In genomic region chr1:67166196-67166595, GRCh38 we compare ENCODE assay signal across 8 cellular contexts. TPM values are rescaled to one million over a fixed set of nuclear protein-coding genes. Genes with fewer than 3 reads are reported as not detected.
A peak's percentile ranks its signal among the peaks of the same experiment; 100 is the strongest.
DNase-seq lines count a peak whose midpoint lies in the region; ATAC-seq and TF ChIP-seq lines count a peak whose summit lies in the region.

A gene with protein sequence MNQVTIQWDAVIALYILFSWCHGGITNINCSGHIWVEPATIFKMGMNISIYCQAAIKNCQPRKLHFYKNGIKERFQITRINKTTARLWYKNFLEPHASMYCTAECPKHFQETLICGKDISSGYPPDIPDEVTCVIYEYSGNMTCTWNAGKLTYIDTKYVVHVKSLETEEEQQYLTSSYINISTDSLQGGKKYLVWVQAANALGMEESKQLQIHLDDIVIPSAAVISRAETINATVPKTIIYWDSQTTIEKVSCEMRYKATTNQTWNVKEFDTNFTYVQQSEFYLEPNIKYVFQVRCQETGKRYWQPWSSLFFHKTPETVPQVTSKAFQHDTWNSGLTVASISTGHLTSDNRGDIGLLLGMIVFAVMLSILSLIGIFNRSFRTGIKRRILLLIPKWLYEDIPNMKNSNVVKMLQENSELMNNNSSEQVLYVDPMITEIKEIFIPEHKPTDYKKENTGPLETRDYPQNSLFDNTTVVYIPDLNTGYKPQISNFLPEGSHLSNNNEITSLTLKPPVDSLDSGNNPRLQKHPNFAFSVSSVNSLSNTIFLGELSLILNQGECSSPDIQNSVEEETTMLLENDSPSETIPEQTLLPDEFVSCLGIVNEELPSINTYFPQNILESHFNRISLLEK (plus strand): TSS chr1:67166454. CDS start chr1:67168121, 1,667 bp downstream.

- in situ Hi-C loops in transverse colon (cut with MboI; ENCODE audit: low pct_ligation_motif_present in 1 of 4, low pct_unique_long_range_greater_than_20kb in 1 of 4, low sequenced_read_pairs in 3 of 4), result no loop called here

- H3K27ac ChIP-seq in transverse colon, result no peak within 1 kb of the TSS

- no peaks in the 10 kb centered on the region for H3K27me3 ChIP-seq in transverse colon

- intact Hi-C loops in transverse colon (cut with DNase I; ENCODE audit: low total_unique reads), result no loop called here
- intact Hi-C loops in MCF 10A (cut with micrococcal nuclease), result no loop called here

- H3K9me3 Mint-ChIP-seq in activated naive CD8-positive, alpha-beta T cell (ENCODE audit: low read depth), result peaks cover 5% of the 10 kb centered on the region
- H3K9me3 Mint-ChIP-seq in MCF 10A (ENCODE audit: unreplicated experiment) (peaks cover 6% of the 10 kb centered on the region), chondrocyte (ENCODE audit: low read depth) (no peaks in the 10 kb centered on the region)

- peak within 1 kb of the TSS; percentile 60 for H3K4me3 Mint-ChIP-seq in activated naive CD8-positive, alpha-beta T cell
- H3K4me3 Mint-ChIP-seq in MCF 10A (ENCODE audit: unreplicated experiment) (no peak within 1 kb of the TSS), chondrocyte (ENCODE audit: unreplicated experiment) (no peak within 1 kb of the TSS)

- CTCF ChIA-PET in MCF 10A (lab: Yijun Ruan, JAX), result interaction anchor here (1.7 to 2.5 kb wide), 2 partner anchors 18 to 402 kb away, joined by 5 read pairs; no protein-coding TSS in a partner anchor

- WGBS in transverse colon (ENCODE audit: low coverage in 1 of 2), 2 donors, result 37 to 47% methylated on average over 3 to 4 of the region's 4 CpGs

- TF ChIP-seq POLR2A in transverse colon (IDR thresholded peaks at IDR 0.05), result no peak

- H3K36me3 ChIP-seq in transverse colon, result no peaks in the 10 kb centered on the region

- H3K27me3 Mint-ChIP-seq in activated naive CD8-positive, alpha-beta T cell, result peaks cover 3% of the 10 kb centered on the region
- H3K27me3 Mint-ChIP-seq in MCF 10A (ENCODE audit: insufficient read depth, unreplicated experiment) (no peaks in the 10 kb centered on the region), chondrocyte (ENCODE audit: low read depth) (peaks cover 14% of the 10 kb centered on the region)

- no peak for DNase-seq in transverse colon
- no peak for DNase-seq in MCF 10A (ENCODE audit: unreplicated experiment)
- DNase-seq in HUDEP-2 (lab: John Stamatoyannopoulos, UW; ENCODE audit: unreplicated experiment in 76 of 76), result no peak
- DNase-seq in chondrocyte (ENCODE audit: low spot score), result no peak

- H3K9me3 ChIP-seq in transverse colon, result no peaks in the 10 kb centered on the region

- peak within 1 kb of the TSS; percentile 79 for H3K27ac Mint-ChIP-seq in activated naive CD8-positive, alpha-beta T cell
- H3K27ac Mint-ChIP-seq in MCF 10A (ENCODE audit: low read depth, unreplicated experiment) (no peak within 1 kb of the TSS), chondrocyte (ENCODE audit: unreplicated experiment) (no peak within 1 kb of the TSS)

- peaks cover 4% of the 10 kb centered on the region for H3K36me3 Mint-ChIP-seq in activated naive CD8-positive, alpha-beta T cell
- H3K36me3 Mint-ChIP-seq in MCF 10A (ENCODE audit: insufficient read depth, unreplicated experiment) (no peaks in the 10 kb centered on the region), chondrocyte (ENCODE audit: low read depth) (no peaks in the 10 kb centered on the region)

- no peak for TF ChIP-seq EP300 in transverse colon (IDR thresholded peaks at IDR 0.05; ENCODE audit: low read depth)

- peaks cover 54% of the 10 kb centered on the region for H3K4me1 Mint-ChIP-seq in activated naive CD8-positive, alpha-beta T cell (ENCODE audit: low read depth)
- H3K4me1 Mint-ChIP-seq in MCF 10A (ENCODE audit: insufficient read depth, unreplicated experiment), result peaks cover 8% of the 10 kb centered on the region
- H3K4me1 Mint-ChIP-seq in chondrocyte (ENCODE audit: low read depth), result no peaks in the 10 kb centered on the region

- TF ChIP-seq CTCF in transverse colon (IDR thresholded peaks at IDR 0.05) (no peak), MCF 10A (IDR thresholded peaks at IDR 0.05; ENCODE audit: unreplicated experiment) (no peak), chondrocyte (IDR thresholded peaks at IDR 0.05) (no peak)

- POLR2A ChIA-PET in MCF 10A (lab: Yijun Ruan, JAX), result interaction anchor here (0.7 kb wide), 1 partner anchor 8 kb away, joined by 3 read pairs; no protein-coding TSS in a partner anchor

- BruUV-seq in MCF 10A (replicated peaks; lab: Mats Ljungman, UMichigan), result no TSS peak

- ATAC-seq in GM18498 (IDR thresholded peaks at IDR 0.05; ENCODE audit: unreplicated experiment), result peak; percentile 86
- ATAC-seq in GM19397 (IDR thresholded peaks at IDR 0.05; ENCODE audit: unreplicated experiment), result peak; percentile 80
- ATAC-seq in HG03095 (IDR thresholded peaks at IDR 0.05; ENCODE audit: unreplicated experiment), result peak; percentile 93

- no peak within 1 kb of the TSS for H3K4me3 ChIP-seq in transverse colon

- no peaks in the 10 kb centered on the region for H3K4me1 ChIP-seq in transverse colon

RNA-seq across cellular contexts. Expression of the gene that starts here (rescaled TPM):
- total RNA-seq in transverse colon (1 to 10 TPM in 2 of 4 donors, not detected in 2; 2.0 to 4.3 TPM), MCF 10A (2022) (not detected in 2 replicates), chondrocyte (not detected in 3 replicates)
